24 cellular contexts compared by ENCODE assay signal in genomic region chr2:238645716-238646115, GRCh38.
"Had no signal": no experiment of that assay in that cellular context is flagged by ENCODE, and none has a peak within 500 bp of the region (broad histone marks: within the 10 kb centered on the region; RNA-seq: fewer than 3 reads in every experiment).

No MANE protein-coding gene starts in this region.

- H3K27me3 ChIP-seq: esophagus squamous epithelium, hepatocyte, neural progenitor cell, testis, transverse colon had no signal

- H3K4me1 ChIP-seq: neural progenitor cell, parathyroid adenoma, psoas muscle, testis had no signal

- H3K79me2 ChIP-seq: hepatocyte, parathyroid adenoma had no signal

- H3K36me3 ChIP-seq: esophagus squamous epithelium, neural progenitor cell, transverse colon had no signal

- H3K9ac ChIP-seq: neural progenitor cell, parathyroid adenoma had no signal

- H3K4me3 ChIP-seq: esophagus squamous epithelium, hepatocyte, neural progenitor cell, psoas muscle, smooth muscle cell, testis, transverse colon had no signal

- ATAC-seq: natural killer cell; psoas muscle; stimulated activated naive B cell treated with anti-CD40 and anti-IgM and Interleukin-4, amounts not matched to agents 10 μg/mL and 1 μg/mL and 100 μg/mL, for 72 hours had no signal

- H2AFZ ChIP-seq: hepatocyte, neural progenitor cell, parathyroid adenoma had no signal

- DNase-seq: activated CD4-positive, alpha-beta T cell treated with anti-CD3 and anti-CD28 coated beads for 48 hours; activated CD4-positive, alpha-beta T cell treated with anti-CD3 and anti-CD28 coated beads, Interleukin-2, amount 50 U/mL, for 48 hours; activated CD8-positive, alpha-beta memory T cell treated with anti-CD3 and anti-CD28 coated beads for 24 hours; activated effector memory CD4-positive, alpha-beta T cell treated with Interleukin-2 at 50 U/mL for 16 hours; activated naive CD4-positive, alpha-beta T cell treated with Interleukin-2 at 50 U/mL for 16 hours; anterior cingulate cortex; endodermal cell; esophagus squamous epithelium; islet precursor cell; midbrain; natural killer cell; occipital lobe; psoas muscle; stimulated activated CD4-positive, alpha-beta T cell treated with anti-CD3 and anti-CD28 coated beads, Interleukin-1b, Interleukin-23, amount 100 ng/mL, for 48 hours; stimulated activated CD4-positive, alpha-beta T cell treated with anti-CD3 and anti-CD28 coated beads, Interleukin-4, amount 100 ng/mL, for 4 hours; stimulated activated CD8-positive, alpha-beta memory T cell treated with anti-CD3 and anti-CD28 coated beads, Interleukin-4, amount 100 ng/mL, for 48 hours; stimulated activated naive B cell treated with anti-CD40 and anti-IgM and Interleukin-4, amounts not matched to agents 10 μg/mL and 1 μg/mL and 100 μg/mL, for 72 hours; T-helper 1 cell; testis; transverse colon had no signal

- H3K4me2 ChIP-seq: hepatocyte, neural progenitor cell, smooth muscle cell had no signal

- H3K9me3 ChIP-seq: esophagus squamous epithelium, psoas muscle, testis, transverse colon had no signal

- H3K27ac ChIP-seq: hepatocyte, neural progenitor cell, parathyroid adenoma, psoas muscle, testis had no signal
